Comparison of ENCODE assay signal across 11 cellular contexts in the genomic region with DNA sequence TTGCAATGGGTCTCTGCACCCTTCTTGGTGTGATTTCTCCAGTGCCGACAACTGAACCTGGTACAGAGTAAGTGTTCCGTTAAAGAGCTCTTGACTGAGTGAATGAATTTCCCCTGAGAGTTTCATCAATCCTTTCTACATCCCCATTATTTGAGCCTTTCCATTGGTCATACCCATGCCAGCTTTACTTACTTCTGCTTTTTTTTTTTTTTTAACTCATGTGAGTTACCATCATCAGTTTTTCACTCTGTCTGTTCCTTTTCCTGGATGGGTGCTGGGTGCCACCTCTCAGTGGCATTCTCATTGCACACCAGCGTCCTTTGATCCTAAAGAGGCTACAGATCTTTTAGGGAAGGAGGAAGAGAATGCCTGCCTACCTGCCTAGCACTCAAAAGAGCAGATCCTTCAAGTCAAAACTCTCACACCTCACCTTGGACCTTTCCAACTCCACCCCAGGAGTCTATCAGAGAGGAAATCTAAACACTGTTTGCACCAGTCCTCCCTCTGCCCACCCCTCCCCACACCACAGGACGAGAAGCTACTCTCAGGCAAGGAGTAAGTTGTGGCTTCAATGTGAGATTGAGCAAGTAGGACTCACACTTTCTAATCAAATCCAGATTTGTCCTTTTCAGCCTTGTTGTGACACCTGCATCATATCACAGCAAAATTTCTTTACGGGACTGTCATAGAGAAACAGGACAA. TPM values are rescaled to one million over a fixed set of nuclear protein-coding genes. Genes with fewer than 3 reads are reported as not detected.
DNase-seq lines count a peak whose midpoint lies in the region; ATAC-seq and TF ChIP-seq lines count a peak whose summit lies in the region.
"Had no signal": no experiment of that assay in that cellular context is flagged by ENCODE, and none has a peak within 500 bp of the region (broad histone marks: within the 10 kb centered on the region; RNA-seq: fewer than 3 reads in every experiment).

No MANE protein-coding gene starts in this region.

- TF ChIP-seq CTCF in fibroblast of mammary gland (conservative IDR thresholded peaks at IDR 0.05; ENCODE audit: control insufficient read depth, insufficient read depth, low read depth, low read length) (no peak), sigmoid colon (IDR thresholded peaks at IDR 0.05) (no peak)

- WGBS in sigmoid colon, 2 donors: 68 to 82% methylated on average over 5 of the region's 5 CpGs

- no peaks in the 10 kb centered on the region for H3K9me3 ChIP-seq in sigmoid colon
- H3K9me3 ChIP-seq: thoracic aorta had no signal

- H3K27ac ChIP-seq in sigmoid colon: peak overlapping the region; percentile 55 to 70 (median 70)
- H3K27ac ChIP-seq: neural progenitor cell had no signal

- H3K27me3 ChIP-seq in sigmoid colon: no peaks in the 10 kb centered on the region

- TF ChIP-seq EP300 in sigmoid colon (IDR thresholded peaks at IDR 0.05): no peak

- intact Hi-C loops in sigmoid colon (cut with DNase I): no loop called here

- TF ChIP-seq POLR2A in sigmoid colon (IDR thresholded peaks at IDR 0.05): no peak

- H3K4me3 ChIP-seq in fibroblast of mammary gland (ENCODE audit: control insufficient read depth, low read depth, low read length) (no peak overlapping the region), sigmoid colon (no peak overlapping the region)
- H3K4me3 ChIP-seq: neural progenitor cell, thoracic aorta had no signal

- no peaks in the 10 kb centered on the region for H3K36me3 ChIP-seq in sigmoid colon
- H3K36me3 ChIP-seq: neural progenitor cell, thoracic aorta had no signal

- ATAC-seq in HG03045 (IDR thresholded peaks at IDR 0.05; ENCODE audit: unreplicated experiment): no peak

- peaks cover 0 to 28% (median 19%) of the 10 kb centered on the region in 4 donors for H3K4me1 ChIP-seq in sigmoid colon

- DNase-seq in NCI-H2107 treated with DMSO at 0.1 percent for 48 hours (lab: John Stamatoyannopoulos, UW; ENCODE audit: unreplicated experiment) (peak; percentile 61), NCI-H2107 (lab: John Stamatoyannopoulos, UW) (no peak), NCI-H524 (lab: John Stamatoyannopoulos, UW) (peak; percentile 91 to 92), fibroblast of mammary gland (ENCODE audit: low read depth) (peak; percentile 54), sigmoid colon (no peak), NCI-H526 (lab: John Stamatoyannopoulos, UW) (no peak), amniotic stem cell (lab: John Stamatoyannopoulos, UW) (no peak)
- DNase-seq: GDM1 had no signal

RNA-seq across cellular contexts. Expression of gene USP3, which starts 13.1 kb away (rescaled TPM):
- 10 to 100 TPM; 46.4 to 66.5 (median 64.8) TPM for total RNA-seq in sigmoid colon
- 10 to 100 TPM; 20.4 to 31.4 (median 26.4) TPM for polyA plus RNA-seq in sigmoid colon

Comparison
In these comparisons a context has a peak if more than half of its experiments do, and no peak if none do; other contexts are left out.
1. DNase-seq: peak in NCI-H2107 treated with DMSO at 0.1 percent for 48 hours (single experiment), NCI-H524 (2 of 2) and fibroblast of mammary gland (single experiment); none in NCI-H2107 (single experiment), sigmoid colon (single experiment), NCI-H526 (0 of 2) and amniotic stem cell (single experiment).